ENCODE assay signal across 8 cellular contexts in the genomic region with DNA sequence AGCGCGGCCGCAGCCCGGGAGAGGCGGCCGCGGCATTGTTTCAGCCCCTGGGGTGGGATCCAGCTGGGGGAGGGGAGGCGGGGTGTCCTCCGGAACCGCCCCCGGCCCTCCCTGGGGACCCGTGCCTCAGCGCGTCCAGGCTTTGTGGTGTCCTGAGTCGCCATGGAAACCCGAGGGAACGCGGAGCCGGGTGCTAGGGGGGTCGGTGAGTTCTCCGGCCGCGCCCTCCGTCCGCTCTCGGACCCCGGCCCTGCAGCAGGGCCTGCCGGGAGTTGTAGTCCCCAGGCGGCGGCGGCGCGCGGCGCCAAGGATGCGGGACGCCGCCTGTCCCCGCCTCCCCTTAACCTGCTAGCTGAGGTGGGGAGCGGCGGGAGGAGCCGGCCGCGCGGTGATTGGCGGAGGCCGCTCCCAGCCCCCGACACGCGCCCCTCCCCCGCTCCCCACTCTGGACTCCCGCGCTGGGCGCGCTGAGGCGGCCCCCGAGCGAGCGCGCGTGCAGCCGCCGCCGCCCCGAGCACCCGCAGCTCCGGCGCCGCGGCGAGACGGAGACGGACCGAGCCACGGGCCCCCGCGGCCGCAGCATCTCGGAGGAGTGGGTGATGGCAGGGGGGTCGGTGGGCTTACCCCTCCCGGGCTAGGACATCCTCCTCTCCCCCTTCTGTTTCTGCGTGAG. TPM values are rescaled to one million over a fixed set of nuclear protein-coding genes. Genes with fewer than 3 reads are reported as not detected.
DNase-seq lines count a peak whose midpoint lies in the region; ATAC-seq, FAIRE-seq and TF ChIP-seq lines count a peak whose summit lies in the region.

A gene with protein sequence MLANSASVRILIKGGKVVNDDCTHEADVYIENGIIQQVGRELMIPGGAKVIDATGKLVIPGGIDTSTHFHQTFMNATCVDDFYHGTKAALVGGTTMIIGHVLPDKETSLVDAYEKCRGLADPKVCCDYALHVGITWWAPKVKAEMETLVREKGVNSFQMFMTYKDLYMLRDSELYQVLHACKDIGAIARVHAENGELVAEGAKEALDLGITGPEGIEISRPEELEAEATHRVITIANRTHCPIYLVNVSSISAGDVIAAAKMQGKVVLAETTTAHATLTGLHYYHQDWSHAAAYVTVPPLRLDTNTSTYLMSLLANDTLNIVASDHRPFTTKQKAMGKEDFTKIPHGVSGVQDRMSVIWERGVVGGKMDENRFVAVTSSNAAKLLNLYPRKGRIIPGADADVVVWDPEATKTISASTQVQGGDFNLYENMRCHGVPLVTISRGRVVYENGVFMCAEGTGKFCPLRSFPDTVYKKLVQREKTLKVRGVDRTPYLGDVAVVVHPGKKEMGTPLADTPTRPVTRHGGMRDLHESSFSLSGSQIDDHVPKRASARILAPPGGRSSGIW (plus strand): TSS at position 470 of the 673 bp plus-strand sequence. CDS start 50,368 bp downstream, outside the sequence.

- no peak within 1 kb of the TSS for H2AFZ ChIP-seq in osteoblast (ENCODE audit: low read length)

- H3K36me3 ChIP-seq in BE2C (no peaks in the 10 kb centered on the region), osteoblast (ENCODE audit: insufficient read depth, low read length) (no peaks in the 10 kb centered on the region)
- H3K36me3 ChIP-seq in effector memory CD4-positive, alpha-beta T cell (ENCODE audit: control insufficient read depth, insufficient read depth, low read length): no peaks in the 10 kb centered on the region

- H3K4me3 ChIP-seq in BE2C (ENCODE audit: low read depth, low read length) (peak within 1 kb of the TSS; percentile 67), osteoblast (ENCODE audit: insufficient read depth, low read length) (no peak within 1 kb of the TSS)
- peak within 1 kb of the TSS; percentile 57 for H3K4me3 ChIP-seq in effector memory CD4-positive, alpha-beta T cell (ENCODE audit: insufficient read depth, low read depth, low read length, poor library complexity, severe bottlenecking)

- H3K79me2 ChIP-seq in osteoblast (ENCODE audit: insufficient read depth, low read length): no peaks in the 10 kb centered on the region

- H3K4me1 ChIP-seq in BE2C (peaks cover 15% of the 10 kb centered on the region), osteoblast (ENCODE audit: insufficient read depth, low read length) (no peaks in the 10 kb centered on the region)
- peaks cover 32% of the 10 kb centered on the region for H3K4me1 ChIP-seq in effector memory CD4-positive, alpha-beta T cell (ENCODE audit: control insufficient read depth, insufficient read depth, low read length, poor library complexity, severe bottlenecking)

- no peaks in the 10 kb centered on the region for H3K9me3 ChIP-seq in BE2C
- H3K9me3 ChIP-seq in effector memory CD4-positive, alpha-beta T cell (ENCODE audit: control insufficient read depth, low read length): no peaks in the 10 kb centered on the region
- no peaks in the 10 kb centered on the region for H3K9me3 ChIP-seq in osteoblast (ENCODE audit: low read depth, low read length)

- DNase-seq in BE2C (peak; percentile 92), HuH-7.5 (ENCODE audit: low spot score) (peak; percentile 86), SHP77 (lab: John Stamatoyannopoulos, UW) (peak; percentile 67 to 84), osteoblast (ENCODE audit: insufficient read length, low spot score, missing footprints) (peak; percentile 77), RCC 7860 (ENCODE audit: low spot score) (no peak), NCI-H2029 treated with DMSO at 0.1 percent for 48 hours (lab: John Stamatoyannopoulos, UW) (no peak)
- no peak for DNase-seq in effector memory CD4-positive, alpha-beta T cell

- peaks cover 13% of the 10 kb centered on the region for H3K27me3 ChIP-seq in BE2C
- peaks cover 57% of the 10 kb centered on the region for H3K27me3 ChIP-seq in effector memory CD4-positive, alpha-beta T cell (replicated peaks; ENCODE audit: control insufficient read depth, insufficient read depth, low read length, poor library complexity, severe bottlenecking)
- peaks cover 85% of the 10 kb centered on the region for H3K27me3 ChIP-seq in osteoblast (ENCODE audit: insufficient read depth, low read length)

- no peak for FAIRE-seq in RCC 7860 (lab: Jason Lieb, UNC)

- H3K27ac ChIP-seq in effector memory CD4-positive, alpha-beta T cell (ENCODE audit: insufficient read depth, low read length, poor library complexity, severe bottlenecking): no peak within 1 kb of the TSS
- no peak within 1 kb of the TSS for H3K27ac ChIP-seq in osteoblast (ENCODE audit: low read depth, low read length)

- ATAC-seq in HG03354 (IDR thresholded peaks at IDR 0.05; ENCODE audit: poor library complexity, severe bottlenecking, unreplicated experiment): no peak

- H4K20me1 ChIP-seq in osteoblast (ENCODE audit: insufficient read depth, low read length): peaks cover 2% of the 10 kb centered on the region

- no peak within 1 kb of the TSS for H3K4me2 ChIP-seq in osteoblast (ENCODE audit: insufficient read depth, low read length)

- TF ChIP-seq CTCF in BE2C (IDR thresholded peaks at IDR 0.05; ENCODE audit: low read depth, low read length) (no peak), osteoblast (IDR thresholded peaks at IDR 0.05; ENCODE audit: extremely low read depth, low read depth, low read length) (no peak)

RNA-seq across cellular contexts. Expression of the gene that starts here (rescaled TPM):
- polyA plus RNA-seq in BE2C (2012; ENCODE audit: insufficient read depth, insufficient read length, low read depth): 38.5 TPM
- not detected in 2 replicates for total RNA-seq in osteoblast

Comparison
In these comparisons a context has a peak if more than half of its experiments do, and no peak if none do; other contexts are left out.
1. Peak in DNase-seq in osteoblast; RNA of the gene not detected or under 1 TPM.
2. DNase-seq: peak in BE2C (single experiment), HuH-7.5 (single experiment) and SHP77 (2 of 2); none in effector memory CD4-positive, alpha-beta T cell (0 of 3), RCC 7860 (single experiment) and NCI-H2029 treated with DMSO at 0.1 percent for 48 hours (single experiment).